8 cellular contexts compared by ENCODE assay signal in genomic region chr1:146051853-146052676, GRCh38. TPM values are rescaled to one million over a fixed set of nuclear protein-coding genes. Genes with fewer than 3 reads are reported as not detected.
DNase-seq lines count a peak whose midpoint lies in the region; ATAC-seq and TF ChIP-seq lines count a peak whose summit lies in the region.
"Not testable (repeated sequence)": the region's sequence is repeated elsewhere in the genome, so short reads cannot be mapped to it uniquely, and the experiment has no call there.

No MANE protein-coding gene starts in this region.

- H3K27ac Mint-ChIP-seq in natural killer cell treated with Interleukin-12 subunit alpha and Interleukin-12 subunit beta and Interleukin-15 and Interleukin-18, amount 100 ng/mL, for 72 hours = peak overlapping the region; percentile 94 to 97

- not testable (repeated sequence) for TF ChIP-seq CTCF in DOHH2 (IDR thresholded peaks at IDR 0.05; ENCODE audit: low read depth, low read length, poor library complexity, severe bottlenecking); MM.1S (IDR thresholded peaks at IDR 0.05; ENCODE audit: low read length); fibroblast of the aortic adventitia (IDR thresholded peaks at IDR 0.05; ENCODE audit: insufficient read depth, low read length)

- H3K27ac ChIP-seq in DOHH2 (ENCODE audit: low read depth, low read length) (peak overlapping the region; percentile 61), MM.1S (ENCODE audit: low read length) (peak overlapping the region; percentile 53; the same call in 1 of the 2 replicates)

- not testable (repeated sequence) for H3K4me1 ChIP-seq in DOHH2 (ENCODE audit: control insufficient read depth, low read length); MM.1S (ENCODE audit: low read length)

- peak overlapping the region; percentile 88 for H3K4me3 Mint-ChIP-seq in natural killer cell treated with Interleukin-12 subunit alpha and Interleukin-12 subunit beta and Interleukin-15 and Interleukin-18, amount 100 ng/mL, for 72 hours

- H2AFZ ChIP-seq in MM.1S (ENCODE audit: low read length) = peak overlapping the region; percentile 5; the same call in 1 of the 2 replicates

- peaks cover 15 to 21% of the 10 kb centered on the region in 2 donors for H3K4me1 Mint-ChIP-seq in natural killer cell treated with Interleukin-12 subunit alpha and Interleukin-12 subunit beta and Interleukin-15 and Interleukin-18, amount 100 ng/mL, for 72 hours (ENCODE audit: low read depth in 2 of 2)

- H3K9ac ChIP-seq in MM.1S (ENCODE audit: low read length) = peak overlapping the region; percentile 51

- H3K9me2 ChIP-seq in DOHH2 (replicated peaks; ENCODE audit: control insufficient read depth, low read length); MM.1S (replicated peaks; ENCODE audit: insufficient read depth, low read length): not testable (repeated sequence)

- DNase-seq in H4 (ENCODE audit: low spot score) (peak; percentile 95), MM.1S (peak; percentile 94), SHP77 (lab: John Stamatoyannopoulos, UW) (peak; percentile 98 to 99), activated gamma-delta T cell (lab: John Stamatoyannopoulos, UW) (peak; percentile 53), fibroblast of the aortic adventitia (ENCODE audit: low read depth) (peak; percentile 92)
- peak; percentile 85 for DNase-seq in natural killer cell treated with Interleukin-12 subunit alpha and Interleukin-12 subunit beta and Interleukin-15 and Interleukin-18, amount 100 ng/mL, for 72 hours (ENCODE audit: low spot score)
- peak; percentile 77 for DNase-seq in stimulated activated naive CD4-positive, alpha-beta T cell treated with Interleukin-2 at 50 U/mL for 16 hours (lab: John Stamatoyannopoulos, UW)

- H3K9me3 ChIP-seq in DOHH2 (ENCODE audit: control insufficient read depth, insufficient read depth, low read length); MM.1S (replicated peaks; ENCODE audit: insufficient read depth, low read length): not testable (repeated sequence)

- not testable (repeated sequence) for H3K79me2 ChIP-seq in DOHH2 (ENCODE audit: control insufficient read depth, low read length); MM.1S (ENCODE audit: low read length)

- H3K4me3 ChIP-seq in DOHH2 (ENCODE audit: low read length) (peak overlapping the region; percentile 65), MM.1S (ENCODE audit: low read length) (peak overlapping the region; percentile 42), fibroblast of the aortic adventitia (ENCODE audit: low read depth, low read length) (peak overlapping the region; percentile 58)

- not testable (repeated sequence) for H3K36me3 ChIP-seq in DOHH2 (ENCODE audit: control insufficient read depth, low read length); MM.1S (replicated peaks; ENCODE audit: insufficient read depth, low read length)

- H4K20me1 ChIP-seq in DOHH2 (ENCODE audit: control insufficient read depth, insufficient read depth, low read depth, low read length); MM.1S (ENCODE audit: insufficient read depth, low read length): not testable (repeated sequence)

- not testable (repeated sequence) for H3K27me3 Mint-ChIP-seq in natural killer cell treated with Interleukin-12 subunit alpha and Interleukin-12 subunit beta and Interleukin-15 and Interleukin-18, amount 100 ng/mL, for 72 hours

- peak; percentile 89 to 90 for ATAC-seq in natural killer cell treated with Interleukin-12 subunit alpha and Interleukin-12 subunit beta and Interleukin-15 and Interleukin-18, amount 100 ng/mL, for 72 hours

- H3K27me3 ChIP-seq in DOHH2 (ENCODE audit: control insufficient read depth, low read length); MM.1S (replicated peaks; ENCODE audit: insufficient read depth, low read length): not testable (repeated sequence)

- peaks cover 10% of the 10 kb centered on the region for H3F3A ChIP-seq in DOHH2 (ENCODE audit: control insufficient read depth, insufficient read depth)
- H3F3A ChIP-seq in MM.1S (ENCODE audit: insufficient read depth, low read length) = peaks cover 17% of the 10 kb centered on the region

- not testable (repeated sequence) for H3K9me3 Mint-ChIP-seq in natural killer cell treated with Interleukin-12 subunit alpha and Interleukin-12 subunit beta and Interleukin-15 and Interleukin-18, amount 100 ng/mL, for 72 hours

- not testable (repeated sequence) for H3K36me3 Mint-ChIP-seq in natural killer cell treated with Interleukin-12 subunit alpha and Interleukin-12 subunit beta and Interleukin-15 and Interleukin-18, amount 100 ng/mL, for 72 hours

- H3K4me2 ChIP-seq in DOHH2 (ENCODE audit: low read length) (peak overlapping the region; percentile 84), MM.1S (ENCODE audit: low read depth, low read length) (peak overlapping the region; percentile 59)

RNA-seq across cellular contexts. Expression of gene HJV, which starts 30.5 kb away (rescaled TPM):
- total RNA-seq in H4 (2014; rRNA removed; shearing (Covaris generic)) = not detected in 2 replicates
- total RNA-seq in fibroblast of the aortic adventitia (ENCODE audit: low replicate concordance) = not detected in 2 replicates
- not detected for total RNA-seq in natural killer cell treated with Interleukin-12 subunit alpha and Interleukin-12 subunit beta and Interleukin-15 and Interleukin-18, amount 100 ng/mL, for 72 hours

RNA-seq across cellular contexts. Expression of gene TXNIP, which starts 55.7 kb away (rescaled TPM):
- 101 and 102 TPM in 2 replicates for total RNA-seq in H4 (2014; rRNA removed; shearing (Covaris generic))
- 73.0 and 257 TPM in 2 replicates for total RNA-seq in fibroblast of the aortic adventitia (ENCODE audit: low replicate concordance)
- total RNA-seq in natural killer cell treated with Interleukin-12 subunit alpha and Interleukin-12 subunit beta and Interleukin-15 and Interleukin-18, amount 100 ng/mL, for 72 hours = 100 to 1,000 TPM in 1 of 2 donors, 10 to 100 TPM in 1; 87.8 to 347 TPM

Comparison
In these comparisons a context has a peak if more than half of its experiments do, and no peak if none do; other contexts are left out.
1. Peak in every context shown above with its lines: DNase-seq, ATAC-seq, H3K4me3 ChIP-seq and H3K27ac ChIP-seq.